23 cellular contexts compared by ENCODE assay signal in the genomic region with DNA sequence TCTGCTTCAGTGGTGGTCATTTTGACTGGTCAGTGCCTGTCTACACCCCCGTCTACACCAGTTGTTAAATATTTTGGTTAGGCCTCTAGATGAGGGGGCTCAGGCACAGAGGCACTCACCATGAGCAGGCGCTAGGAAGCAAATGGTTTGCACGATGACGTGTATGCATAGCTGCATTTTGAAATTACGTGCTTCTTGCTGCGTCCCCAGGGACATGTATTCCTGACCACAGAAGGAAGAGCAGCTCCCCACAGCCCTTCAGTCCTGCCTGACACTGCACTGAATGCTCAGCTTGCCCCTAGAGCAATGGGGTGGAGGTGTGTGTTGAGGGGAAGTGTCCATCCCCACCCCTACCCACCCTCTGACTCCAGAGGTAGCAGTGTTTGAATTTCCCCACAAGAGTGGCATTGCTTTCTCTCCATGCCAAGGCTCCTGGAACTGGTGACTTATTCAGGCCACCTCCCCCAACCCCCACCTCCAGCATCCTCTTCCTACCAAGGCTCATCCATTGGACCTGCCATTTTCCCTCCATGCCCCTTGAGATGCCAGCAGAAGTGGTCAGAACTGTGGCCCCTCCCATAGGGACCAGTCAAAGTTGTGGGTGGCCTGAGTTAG. TPM values are rescaled to one million over a fixed set of nuclear protein-coding genes. Genes with fewer than 3 reads are reported as not detected.
DNase-seq lines count a peak whose midpoint lies in the region; ATAC-seq, FAIRE-seq and TF ChIP-seq lines count a peak whose summit lies in the region.
"Had no signal": no experiment of that assay in that cellular context is flagged by ENCODE, and none has a peak within 500 bp of the region (broad histone marks: within the 10 kb centered on the region; RNA-seq: fewer than 3 reads in every experiment).

No MANE protein-coding gene starts in this region.

- ATAC-seq in K562 (no peak), upper lobe of left lung (ENCODE audit: low FRiP score in 2 of 2) (no peak)
- ATAC-seq: activated CD4-positive, alpha-beta T cell treated with anti-CD3 and anti-CD28 coated beads for 36 hours; activated T-cell treated with anti-CD3 and anti-CD28 coated beads, Interleukin-2, amount 50 U/mL, for 4 hours; PC-3; Right ventricle myocardium inferior; sciatic nerve had no signal

- 23% methylated on average over 5 of the region's 6 CpGs for WGBS in K562 (ENCODE audit: insufficient coverage, low coverage, missing lambda C conversion rate)
- WGBS in mesenchymal stem cell: 74% methylated on average over 6 of the region's 6 CpGs
- 92% methylated on average over 6 of the region's 6 CpGs for WGBS in hepatocyte (ENCODE audit: low lambda C conversion rate, missing lambda C conversion rate)
- 86 to 93% methylated on average over 5 to 6 of the region's 6 CpGs for WGBS in upper lobe of left lung, 2 donors
- 88 to 94% methylated on average over 6 of the region's 6 CpGs for WGBS in sigmoid colon, 2 donors

- intact Hi-C loops in K562 (cut with micrococcal nuclease) (loop anchor here (10.0 kb wide), 1 partner anchor 683 kb away; no protein-coding TSS in a partner anchor), sigmoid colon (cut with DNase I) (no loop called here)

- in situ Hi-C loops in K562 (cut with MboI): loop anchor here (5.0 kb wide), 1 partner anchor 105 kb away; no protein-coding TSS in a partner anchor

- H3K4me3 ChIP-seq in K562: no peak overlapping the region
- H3K4me3 ChIP-seq in mesenchymal stem cell (ENCODE audit: insufficient read depth in 1 of 2, low read depth in 1 of 2, low read length in 2 of 2): no peak overlapping the region
- no peak overlapping the region for H3K4me3 ChIP-seq in skeletal muscle satellite cell (ENCODE audit: low read length)
- H3K4me3 ChIP-seq in hepatocyte: no peak overlapping the region
- no peak overlapping the region for H3K4me3 ChIP-seq in upper lobe of left lung
- H3K4me3 ChIP-seq in sigmoid colon: no peak overlapping the region

- BruUV-seq in K562 (replicated peaks; lab: Mats Ljungman, UMichigan): no TSS peak

- H3K27me3 ChIP-seq in K562 (ENCODE audit: control insufficient read depth in 2 of 2, insufficient read depth in 2 of 2, low read length in 2 of 2) (no peaks in the 10 kb centered on the region), mesenchymal stem cell (ENCODE audit: control insufficient read depth in 1 of 2, insufficient read depth in 1 of 2, low read length in 2 of 2) (peaks cover 0 to under 1% of the 10 kb centered on the region in 2 experiments), skeletal muscle satellite cell (ENCODE audit: control insufficient read depth, insufficient read depth, low read length) (no peaks in the 10 kb centered on the region), hepatocyte (no peaks in the 10 kb centered on the region), upper lobe of left lung (no peaks in the 10 kb centered on the region), sigmoid colon (no peaks in the 10 kb centered on the region)

- no peak overlapping the region for H2BK15ac ChIP-seq in mesenchymal stem cell (ENCODE audit: low read depth, poor library complexity, severe bottlenecking)

- H4K8ac ChIP-seq in mesenchymal stem cell (ENCODE audit: low read length): no peak overlapping the region

- H3K9ac ChIP-seq in K562 (ENCODE audit: insufficient read depth in 1 of 2, low read depth in 2 of 2, low read length in 2 of 2) (no peak overlapping the region), mesenchymal stem cell (ENCODE audit: low read length) (no peak overlapping the region), skeletal muscle satellite cell (ENCODE audit: low read depth, low read length) (no peak overlapping the region)

- TF ChIP-seq POLR2A in K562 (conservative IDR thresholded peaks at IDR 0.05): no peak
- TF ChIP-seq POLR2A in upper lobe of left lung (IDR thresholded peaks at IDR 0.05): no peak
- no peak for TF ChIP-seq POLR2A in sigmoid colon (IDR thresholded peaks at IDR 0.05)

- no peaks in the 10 kb centered on the region for H3K36me3 ChIP-seq in K562 (ENCODE audit: control insufficient read depth, insufficient read depth, low read length)
- H3K36me3 ChIP-seq in mesenchymal stem cell (ENCODE audit: control insufficient read depth in 1 of 2, insufficient read depth in 2 of 2, low read depth in 1 of 2, low read length in 2 of 2): no peaks in the 10 kb centered on the region
- no peaks in the 10 kb centered on the region for H3K36me3 ChIP-seq in skeletal muscle satellite cell (ENCODE audit: insufficient read depth, low read length)
- no peaks in the 10 kb centered on the region for H3K36me3 ChIP-seq in hepatocyte (replicated peaks; ENCODE audit: insufficient read depth, low read depth)
- no peaks in the 10 kb centered on the region for H3K36me3 ChIP-seq in upper lobe of left lung
- H3K36me3 ChIP-seq in sigmoid colon: no peaks in the 10 kb centered on the region

- H3K4ac ChIP-seq in mesenchymal stem cell (ENCODE audit: low read depth in 1 of 2, low read length in 2 of 2): no peak overlapping the region

- H3K23ac ChIP-seq in mesenchymal stem cell (ENCODE audit: low read length in 2 of 2): no peak overlapping the region

- no peak overlapping the region for H3K4me2 ChIP-seq in K562 (ENCODE audit: insufficient read depth, low read length)
- no peak overlapping the region for H3K4me2 ChIP-seq in mesenchymal stem cell (ENCODE audit: low read length, poor library complexity, severe bottlenecking)
- peak overlapping the region; percentile 50 for H3K4me2 ChIP-seq in skeletal muscle satellite cell (ENCODE audit: low read length)
- H3K4me2 ChIP-seq in hepatocyte: no peak overlapping the region

- no peak overlapping the region for H2BK120ac ChIP-seq in mesenchymal stem cell (ENCODE audit: low read depth, low read length)

- no peak overlapping the region for H2AK5ac ChIP-seq in mesenchymal stem cell (ENCODE audit: low read length, severe bottlenecking)

- H3K9me2 ChIP-seq in hepatocyte (replicated peaks; ENCODE audit: insufficient read depth): no peaks in the 10 kb centered on the region

- H2BK12ac ChIP-seq in mesenchymal stem cell (ENCODE audit: low read length in 2 of 2): peak overlapping the region in 1 of 2 experiments; percentile 52

- TF ChIP-seq CTCF in K562 (IDR thresholded peaks at IDR 0.05 in 2 of 3, conservative IDR thresholded peaks at IDR 0.05 in 1 of 3; ENCODE audit: insufficient read depth in 2 of 3, low read depth in 1 of 3, low read length in 3 of 3) (no peak), hepatocyte (IDR thresholded peaks at IDR 0.05; ENCODE audit: poor library complexity) (no peak), upper lobe of left lung (IDR thresholded peaks at IDR 0.05) (no peak), sigmoid colon (IDR thresholded peaks at IDR 0.05) (no peak)

- no peak for TF ChIP-seq RAD21 in K562 (CRISPR knock-in tag; conservative IDR thresholded peaks at IDR 0.05 in 1 of 2, IDR thresholded peaks at IDR 0.05 in 1 of 2)

- FAIRE-seq in K562 (lab: Jason Lieb, UNC): no peak

- H4K91ac ChIP-seq in mesenchymal stem cell (ENCODE audit: low read length): no peak overlapping the region

- H3K9me3 ChIP-seq in K562 (replicated peaks; ENCODE audit: control insufficient read depth, insufficient read depth, low read depth, low read length) (no peaks in the 10 kb centered on the region), mesenchymal stem cell (ENCODE audit: control insufficient read depth, low read length) (no peaks in the 10 kb centered on the region), skeletal muscle satellite cell (replicated peaks; ENCODE audit: low read length) (no peaks in the 10 kb centered on the region), hepatocyte (ENCODE audit: low read depth) (no peaks in the 10 kb centered on the region), upper lobe of left lung (no peaks in the 10 kb centered on the region), sigmoid colon (no peaks in the 10 kb centered on the region)

- peak; percentile 44 for DNase-seq in activated CD8-positive, alpha-beta memory T cell treated with anti-CD3 and anti-CD28 coated beads, Interleukin-2, amount 50 U/mL, for 48 hours
- DNase-seq in activated CD8-positive, alpha-beta memory T cell treated with anti-CD3 and anti-CD28 coated beads for 24 hours: no peak
- DNase-seq in K562 (ENCODE audit: extremely low read depth in 1 of 4, low spot score in 3 of 4) (no peak), mesenchymal stem cell (peak; percentile 68), hepatocyte (ENCODE audit: low spot score) (no peak), upper lobe of left lung (no peak), sigmoid colon (no peak)
- DNase-seq: 8988T; activated CD4-positive, alpha-beta T cell treated with anti-CD3 and anti-CD28 coated beads for 36 hours; activated T-cell treated with anti-CD3 and anti-CD28 coated beads, Interleukin-2, amount 50 U/mL, for 4 hours; DMS153; effector CD4-positive, alpha-beta T cell; foreskin melanocyte; NCI-H1105; NCI-H187 treated with DMSO at 0.1 percent for 48 hours; NCI-H524 treated with DMSO at 0.1 percent for 48 hours; PC-3 had no signal

- H2AFZ ChIP-seq in K562 (ENCODE audit: low read depth, low read length) (0 out of 2 replicates have a peak overlapping the region, but pooled peaks have one; percentile 19), mesenchymal stem cell (ENCODE audit: low read depth, low read length) (peak overlapping the region; percentile 39), hepatocyte (no peak overlapping the region)

- H2BK5ac ChIP-seq in mesenchymal stem cell (ENCODE audit: low read depth, low read length, poor library complexity, severe bottlenecking): no peak overlapping the region

- no peaks in the 10 kb centered on the region for H3K79me2 ChIP-seq in K562 (ENCODE audit: control insufficient read depth, insufficient read depth, low read length)
- H3K79me2 ChIP-seq in hepatocyte: no peaks in the 10 kb centered on the region

- no peaks in the 10 kb centered on the region for H3K79me1 ChIP-seq in mesenchymal stem cell (replicated peaks; ENCODE audit: low read length, poor library complexity, severe bottlenecking)

- H3K4me1 ChIP-seq in K562 (replicated peaks in 1 of 2; ENCODE audit: control insufficient read depth in 2 of 2, insufficient read depth in 2 of 2, low read length in 2 of 2) (peaks cover 0 to 2% of the 10 kb centered on the region in 2 experiments; a peak in 2 of 5 replicates), mesenchymal stem cell (ENCODE audit: control insufficient read depth, insufficient read depth, low read depth, low read length) (peaks cover 5% of the 10 kb centered on the region), skeletal muscle satellite cell (ENCODE audit: control insufficient read depth, insufficient read depth, low read length) (peaks cover 4% of the 10 kb centered on the region), hepatocyte (ENCODE audit: insufficient read depth) (no peaks in the 10 kb centered on the region), upper lobe of left lung (peaks cover 0 to 2% (median 0%) of the 10 kb centered on the region in 4 donors), sigmoid colon (peaks cover 0 to 3% (median 0%) of the 10 kb centered on the region in 4 donors)

- H3K27ac ChIP-seq in K562 (ENCODE audit: extremely low read depth, low read depth, low read length): no peak overlapping the region
- no peak overlapping the region for H3K27ac ChIP-seq in mesenchymal stem cell (ENCODE audit: low read length, poor library complexity, severe bottlenecking)
- H3K27ac ChIP-seq in hepatocyte: no peak overlapping the region
- no peak overlapping the region for H3K27ac ChIP-seq in upper lobe of left lung
- no peak overlapping the region for H3K27ac ChIP-seq in sigmoid colon

- H4K20me1 ChIP-seq in K562 (replicated peaks; ENCODE audit: control insufficient read depth, insufficient read depth, low read length) (no peaks in the 10 kb centered on the region), hepatocyte (ENCODE audit: insufficient read depth, poor library complexity, severe bottlenecking) (no peaks in the 10 kb centered on the region)

- H3K18ac ChIP-seq in mesenchymal stem cell (ENCODE audit: low read depth in 1 of 2, low read length in 2 of 2): peak overlapping the region in 1 of 2 experiments; percentile 23

- POLR2A ChIA-PET in K562 (lab: Yijun Ruan, JAX): no interaction called here

- no peak overlapping the region for H3K14ac ChIP-seq in mesenchymal stem cell (ENCODE audit: low read length in 2 of 2)

- CTCF ChIA-PET in K562 (lab: Yijun Ruan, JAX; ENCODE audit: low intra/inter-chr PET ratio): interaction anchor here (7.4 kb wide), 1 partner anchor 111 kb away, joined by 198 read pairs; a partner anchor contains a TSS

- H3K9me1 ChIP-seq in K562 (ENCODE audit: control insufficient read depth, insufficient read depth, low read length): no peaks in the 10 kb centered on the region

- TF ChIP-seq EP300 in K562 (IDR thresholded peaks at IDR 0.05; ENCODE audit: low read length): no peak
- no peak for TF ChIP-seq EP300 in upper lobe of left lung (IDR thresholded peaks at IDR 0.05)
- no peak for TF ChIP-seq EP300 in sigmoid colon (IDR thresholded peaks at IDR 0.05)

RNA-seq across cellular contexts. Expression of a gene that starts 11.4 kb away (rescaled TPM):
- total RNA-seq in K562 (2011; cell fraction: chromatin; rRNA removed; ENCODE audit: low replicate concordance): 0.58 and 3.1 TPM in 2 replicates
- 1.8 and 2.0 TPM in 2 replicates for total RNA-seq in K562 (2011; cell fraction: nucleolus; rRNA removed)
- 0.81 and 1.7 TPM in 2 replicates for total RNA-seq in K562 (2011; cell fraction: nucleoplasm; rRNA removed)
- total RNA-seq in K562 (2014; rRNA removed) (0.41 and 0.49 TPM in 2 replicates), K562 (2014; rRNA removed; fragmentation: Illumina TruSeq; extraction: Trizol) (0.07 TPM in 1 of 2 replicates, not detected in the other), K562 (2015; rRNA removed; fragmentation: Illumina TruSeq; extraction: Trizol) (0.18 and 0.19 TPM in 2 replicates), K562 (2021) (0.80 and 0.98 TPM in 2 replicates), hepatocyte (0.80 and 1.4 TPM in 2 replicates), upper lobe of left lung (10 to 100 TPM in 3 of 6 donors, 1 to 10 TPM in 3; 6.4 to 88.0 (median 11.3) TPM), sigmoid colon (1 to 10 TPM; 1.3 to 4.3 (median 2.2) TPM)
- polyA plus RNA-seq in K562 (2011; rRNA removed) (0.35 and 0.39 TPM in 2 replicates), K562 (2014; fragmentation: Illumina TruSeq; extraction: Trizol) (0.21 and 0.22 TPM in 2 replicates), K562 (2014; fragmentation: Nextera tagmentation; extraction: Ambion mirVana) (under 1 TPM in 1 of 2 experiments, not detected in 1; 0.06 TPM), K562 (2014; rRNA removed) (0.20 and 0.76 TPM in 2 replicates), hepatocyte (1.5 and 1.6 TPM in 2 replicates), sigmoid colon (10 to 100 TPM in 1 of 3 donors, not detected in 2; 28.0 TPM)
- polyA plus RNA-seq in K562 (2011; cell fraction: cytosol; rRNA removed): 0.18 and 0.63 TPM in 2 replicates
- 2.9 and 5.1 TPM in 2 replicates for polyA plus RNA-seq in K562 (2011; cell fraction: nucleus; rRNA removed)
- 0.76 and 3.9 TPM in 2 replicates for polyA plus RNA-seq in K562 (2012)
- 0.15 and 0.46 TPM in 2 replicates for polyA minus RNA-seq in K562 (2011; rRNA and poly(A)+ RNA removed)
- not detected in 2 replicates for polyA minus RNA-seq in K562 (2011; cell fraction: cytosol; rRNA and poly(A)+ RNA removed)
- polyA minus RNA-seq in K562 (2011; cell fraction: nucleus; rRNA and poly(A)+ RNA removed): 0.81 TPM in 1 of 2 replicates, not detected in the other
- polyA plus RNA-seq in mesenchymal stem cell (2013, experiment 1 of 2): 0.48 TPM
- polyA plus RNA-seq in mesenchymal stem cell (2013, experiment 2 of 2): 0.74 TPM
- total RNA-seq in skeletal muscle satellite cell (2012; rRNA removed): not detected in 2 replicates
- total RNA-seq: epithelial cell of proximal tubule, G401, lung microvascular endothelial cell, PC-3 had no signal

RNA-seq across cellular contexts. Expression of a gene that starts 32.4 kb away (rescaled TPM):
- 36.2 and 42.2 TPM in 2 replicates for total RNA-seq in K562 (2011; cell fraction: chromatin; rRNA removed; ENCODE audit: low replicate concordance)
- total RNA-seq in K562 (2011; cell fraction: nucleolus; rRNA removed): 17.0 and 25.8 TPM in 2 replicates
- 19.2 and 23.9 TPM in 2 replicates for total RNA-seq in K562 (2011; cell fraction: nucleoplasm; rRNA removed)
- 2.2 TPM in 2 replicates for total RNA-seq in K562 (2014; rRNA removed)
- 3.6 and 5.0 TPM in 2 replicates for total RNA-seq in K562 (2014; rRNA removed; fragmentation: Illumina TruSeq; extraction: Trizol)
- total RNA-seq in K562 (2015; rRNA removed; fragmentation: Illumina TruSeq; extraction: Trizol): 6.7 and 6.8 TPM in 2 replicates
- 4.0 and 4.5 TPM in 2 replicates for total RNA-seq in K562 (2021)
- polyA plus RNA-seq in K562 (2011; rRNA removed): 6.1 and 7.1 TPM in 2 replicates
- 1.4 and 2.2 TPM in 2 replicates for polyA plus RNA-seq in K562 (2011; cell fraction: cytosol; rRNA removed)
- polyA plus RNA-seq in K562 (2011; cell fraction: nucleus; rRNA removed): 22.7 and 23.4 TPM in 2 replicates
- polyA plus RNA-seq in K562 (2012): 5.3 and 10.9 TPM in 2 replicates
- 3.4 and 4.0 TPM in 2 replicates for polyA plus RNA-seq in K562 (2014; fragmentation: Illumina TruSeq; extraction: Trizol)
- 1 to 10 TPM in 1 of 2 experiments, under 1 TPM in 1; 0.65 to 1.2 TPM for polyA plus RNA-seq in K562 (2014; fragmentation: Nextera tagmentation; extraction: Ambion mirVana)
- polyA plus RNA-seq in K562 (2014; rRNA removed): 4.2 and 6.0 TPM in 2 replicates
- polyA minus RNA-seq in K562 (2011; rRNA and poly(A)+ RNA removed): 11.2 and 14.2 TPM in 2 replicates
- polyA minus RNA-seq in K562 (2011; cell fraction: cytosol; rRNA and poly(A)+ RNA removed): 1.4 and 2.4 TPM in 2 replicates
- polyA minus RNA-seq in K562 (2011; cell fraction: nucleus; rRNA and poly(A)+ RNA removed): 9.6 and 20.2 TPM in 2 replicates
- polyA plus RNA-seq in mesenchymal stem cell (2013, experiment 1 of 2): 1.5 TPM
- polyA plus RNA-seq in mesenchymal stem cell (2013, experiment 2 of 2): 1.9 TPM
- 3.8 and 4.8 TPM in 2 replicates for total RNA-seq in skeletal muscle satellite cell (2012; rRNA removed)
- total RNA-seq in hepatocyte: 2.1 and 5.5 TPM in 2 replicates
- 4.5 and 7.2 TPM in 2 replicates for polyA plus RNA-seq in hepatocyte
- 10 to 100 TPM in 4 of 6 donors, 1 to 10 TPM in 2; 9.1 to 45.1 (median 23.1) TPM for total RNA-seq in upper lobe of left lung
- 10 to 100 TPM in 1 of 4 donors, 1 to 10 TPM in 2, not detected in 1; 6.0 to 22.7 (median 6.3) TPM for total RNA-seq in sigmoid colon
- polyA plus RNA-seq in sigmoid colon: 1 to 10 TPM in 2 of 3 donors, not detected in 1; 2.9 to 4.2 TPM

RNA-seq across cellular contexts. Expression of a gene that starts 38.1 kb away (rescaled TPM):
- 58.6 and 187 TPM in 2 replicates for total RNA-seq in K562 (2011; cell fraction: chromatin; rRNA removed; ENCODE audit: low replicate concordance)
- 122 and 125 TPM in 2 replicates for total RNA-seq in K562 (2011; cell fraction: nucleolus; rRNA removed)
- 80.8 and 84.3 TPM in 2 replicates for total RNA-seq in K562 (2011; cell fraction: nucleoplasm; rRNA removed)
- total RNA-seq in K562 (2014; rRNA removed): 22.1 and 27.9 TPM in 2 replicates
- total RNA-seq in K562 (2014; rRNA removed; fragmentation: Illumina TruSeq; extraction: Trizol): 12.0 and 16.2 TPM in 2 replicates
- total RNA-seq in K562 (2015; rRNA removed; fragmentation: Illumina TruSeq; extraction: Trizol): 26.4 and 26.7 TPM in 2 replicates
- 41.0 and 43.0 TPM in 2 replicates for total RNA-seq in K562 (2021)
- polyA plus RNA-seq in K562 (2011; rRNA removed): 40.9 and 47.4 TPM in 2 replicates
- polyA plus RNA-seq in K562 (2011; cell fraction: cytosol; rRNA removed): 50.7 and 71.9 TPM in 2 replicates
- 306 and 320 TPM in 2 replicates for polyA plus RNA-seq in K562 (2011; cell fraction: nucleus; rRNA removed)
- polyA plus RNA-seq in K562 (2012): 37.9 and 120 TPM in 2 replicates
- 22.5 and 29.2 TPM in 2 replicates for polyA plus RNA-seq in K562 (2014; fragmentation: Illumina TruSeq; extraction: Trizol)
- polyA plus RNA-seq in K562 (2014; fragmentation: Nextera tagmentation; extraction: Ambion mirVana): 1 to 10 TPM in 1 of 2 experiments, under 1 TPM in 1; 0.49 to 2.3 TPM
- polyA plus RNA-seq in K562 (2014; rRNA removed): 42.3 and 46.1 TPM in 2 replicates
- polyA minus RNA-seq in K562 (2011; rRNA and poly(A)+ RNA removed): 16.2 and 25.4 TPM in 2 replicates
- 19.1 and 23.3 TPM in 2 replicates for polyA minus RNA-seq in K562 (2011; cell fraction: cytosol; rRNA and poly(A)+ RNA removed)
- 68.1 and 83.7 TPM in 2 replicates for polyA minus RNA-seq in K562 (2011; cell fraction: nucleus; rRNA and poly(A)+ RNA removed)
- polyA plus RNA-seq in mesenchymal stem cell (2013, experiment 1 of 2): 29.7 TPM
- 29.4 TPM for polyA plus RNA-seq in mesenchymal stem cell (2013, experiment 2 of 2)
- 33.7 and 51.1 TPM in 2 replicates for total RNA-seq in skeletal muscle satellite cell (2012; rRNA removed)
- 56.3 and 57.9 TPM in 2 replicates for total RNA-seq in hepatocyte
- 15.2 and 18.1 TPM in 2 replicates for polyA plus RNA-seq in hepatocyte
- total RNA-seq in upper lobe of left lung: 10 to 100 TPM; 63.9 to 83.0 (median 69.9) TPM
- 10 to 100 TPM; 63.0 to 85.3 (median 77.6) TPM for total RNA-seq in sigmoid colon
- 10 to 100 TPM; 55.3 to 75.4 (median 67.5) TPM for polyA plus RNA-seq in sigmoid colon

RNA-seq across cellular contexts. Expression of a gene that starts 56.1 kb away (rescaled TPM):
- 55.0 and 69.6 TPM in 2 replicates for total RNA-seq in K562 (2011; cell fraction: chromatin; rRNA removed; ENCODE audit: low replicate concordance)
- 123 and 139 TPM in 2 replicates for total RNA-seq in K562 (2011; cell fraction: nucleolus; rRNA removed)
- 112 and 121 TPM in 2 replicates for total RNA-seq in K562 (2011; cell fraction: nucleoplasm; rRNA removed)
- total RNA-seq in K562 (2014; rRNA removed) (1,235 and 1,392 TPM in 2 replicates), K562 (2014; rRNA removed; fragmentation: Illumina TruSeq; extraction: Trizol) (182 and 199 TPM in 2 replicates), K562 (2015; rRNA removed; fragmentation: Illumina TruSeq; extraction: Trizol) (458 and 535 TPM in 2 replicates), K562 (2021) (536 and 603 TPM in 2 replicates), hepatocyte (210 and 250 TPM in 2 replicates), upper lobe of left lung (100 to 1,000 TPM in 5 of 6 donors, 10 to 100 TPM in 1; 97.4 to 237 (median 177) TPM), sigmoid colon (100 to 1,000 TPM; 358 to 796 (median 595) TPM)
- polyA plus RNA-seq in K562 (2011; rRNA removed) (535 and 582 TPM in 2 replicates), K562 (2014; fragmentation: Illumina TruSeq; extraction: Trizol) (154 and 281 TPM in 2 replicates), K562 (2014; fragmentation: Nextera tagmentation; extraction: Ambion mirVana) (100 to 1,000 TPM; 305 to 487 TPM), K562 (2014; rRNA removed) (1,304 and 1,424 TPM in 2 replicates), hepatocyte (475 and 495 TPM in 2 replicates), sigmoid colon (1,000 to 10,000 TPM in 1 of 3 donors, 100 to 1,000 TPM in 2; 596 to 1,023 (median 842) TPM)
- 717 and 760 TPM in 2 replicates for polyA plus RNA-seq in K562 (2011; cell fraction: cytosol; rRNA removed)
- 365 and 570 TPM in 2 replicates for polyA plus RNA-seq in K562 (2011; cell fraction: nucleus; rRNA removed)
- 526 and 547 TPM in 2 replicates for polyA plus RNA-seq in K562 (2012)
- polyA minus RNA-seq in K562 (2011; rRNA and poly(A)+ RNA removed): 60.5 and 61.2 TPM in 2 replicates
- 88.6 and 115 TPM in 2 replicates for polyA minus RNA-seq in K562 (2011; cell fraction: cytosol; rRNA and poly(A)+ RNA removed)
- polyA minus RNA-seq in K562 (2011; cell fraction: nucleus; rRNA and poly(A)+ RNA removed): 46.4 and 75.2 TPM in 2 replicates
- polyA plus RNA-seq in mesenchymal stem cell (2013, experiment 1 of 2): 242 TPM
- polyA plus RNA-seq in mesenchymal stem cell (2013, experiment 2 of 2): 244 TPM
- total RNA-seq in skeletal muscle satellite cell (2012; rRNA removed): 254 and 281 TPM in 2 replicates

Comparison
In these comparisons a context has a peak if more than half of its experiments do, and no peak if none do; other contexts are left out.
1. DNase-seq: peak in activated CD8-positive, alpha-beta memory T cell treated with anti-CD3 and anti-CD28 coated beads, Interleukin-2, amount 50 U/mL, for 48 hours (single experiment) and mesenchymal stem cell (single experiment); none in activated CD8-positive, alpha-beta memory T cell treated with anti-CD3 and anti-CD28 coated beads for 24 hours (single experiment), K562 (0 of 4), hepatocyte (single experiment), upper lobe of left lung (0 of 2) and sigmoid colon (single experiment).